Comparison of ENCODE assay signal across 1 cellular context in the genomic region with DNA sequence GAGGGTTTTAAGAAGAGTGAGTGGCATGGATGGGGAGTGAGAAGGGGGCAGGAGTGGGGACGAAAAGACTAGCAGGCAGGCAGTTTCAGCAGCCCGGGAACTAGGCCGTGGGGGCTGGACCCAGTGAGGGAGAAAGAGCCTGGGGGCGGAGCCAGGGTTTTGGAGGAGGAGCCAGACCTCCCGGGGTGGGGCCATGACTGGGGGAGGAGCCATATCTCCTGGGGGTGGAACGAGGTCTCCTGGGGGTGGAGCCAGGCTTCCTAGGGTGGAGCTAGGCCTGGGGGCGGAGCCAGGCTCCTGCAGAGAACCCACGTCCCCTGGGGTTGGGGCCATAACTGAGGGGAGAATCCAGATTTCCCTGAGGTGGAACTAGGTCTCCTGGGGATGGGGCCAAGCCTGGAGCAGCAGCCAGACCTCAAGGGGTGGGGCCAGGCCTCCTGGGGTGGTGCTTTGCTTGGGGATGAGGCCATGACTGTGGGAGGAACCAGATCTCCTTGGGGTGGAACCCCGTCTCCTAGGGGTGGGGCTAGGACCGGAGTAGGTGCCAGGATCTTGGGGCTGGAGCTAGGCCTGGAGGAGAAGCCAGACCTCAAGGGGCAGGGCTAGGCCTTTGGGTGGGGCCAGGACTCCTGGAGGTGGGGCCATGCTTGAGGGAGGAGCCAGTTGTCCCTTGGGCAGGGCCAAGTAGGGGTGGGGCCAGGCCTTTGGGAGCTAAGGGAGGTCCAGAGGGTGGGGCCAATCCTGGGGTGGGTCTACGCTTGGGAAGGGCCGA.
TF ChIP-seq lines count a peak whose summit lies in the region.

No MANE protein-coding gene starts in this region.

TF ChIP-seq in K562, 482 proteins besides CTCF, POLR2A, EP300 and RAD21 (continued from another document and continues in another):
- no peak for TF ChIP-seq ELF4 (CRISPR knock-in tag; IDR thresholded peaks at IDR 0.05)
- TF ChIP-seq ZEB2 (IDR thresholded peaks at IDR 0.05) = no peak
- 0 out of 2 replicates have a peak, but pooled peaks have one; percentile 66 for TF ChIP-seq HDGF (IDR thresholded peaks at IDR 0.05)
- no peak for TF ChIP-seq HNRNPL (IDR thresholded peaks at IDR 0.05; ENCODE audit: low read depth, low read length)
- TF ChIP-seq MAZ (CRISPR knock-in tag; conservative IDR thresholded peaks at IDR 0.05 in 1 of 2, IDR thresholded peaks at IDR 0.05 in 1 of 2) = peak in 1 of 2 experiments; percentile 79; a peak in 2 of 4 replicates
- TF ChIP-seq, protein P1, sequence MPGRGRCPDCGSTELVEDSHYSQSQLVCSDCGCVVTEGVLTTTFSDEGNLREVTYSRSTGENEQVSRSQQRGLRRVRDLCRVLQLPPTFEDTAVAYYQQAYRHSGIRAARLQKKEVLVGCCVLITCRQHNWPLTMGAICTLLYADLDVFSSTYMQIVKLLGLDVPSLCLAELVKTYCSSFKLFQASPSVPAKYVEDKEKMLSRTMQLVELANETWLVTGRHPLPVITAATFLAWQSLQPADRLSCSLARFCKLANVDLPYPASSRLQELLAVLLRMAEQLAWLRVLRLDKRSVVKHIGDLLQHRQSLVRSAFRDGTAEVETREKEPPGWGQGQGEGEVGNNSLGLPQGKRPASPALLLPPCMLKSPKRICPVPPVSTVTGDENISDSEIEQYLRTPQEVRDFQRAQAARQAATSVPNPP (IDR thresholded peaks at IDR 0.05; ENCODE audit: borderline replicate concordance, insufficient read depth, insufficient read length) = no peak
- no peak for TF ChIP-seq ZNF282 (CRISPR knock-in tag; IDR thresholded peaks at IDR 0.05)
- no peak for TF ChIP-seq ZC3H4 (CRISPR knock-in tag; IDR thresholded peaks at IDR 0.05; ENCODE audit: borderline replicate concordance)
- no peak for TF ChIP-seq GTF2A2 (tag; IDR thresholded peaks at IDR 0.05)
- peak; percentile 65 to 72 for TF ChIP-seq NRF1 (conservative IDR thresholded peaks at IDR 0.05 in 1 of 2, IDR thresholded peaks at IDR 0.05 in 1 of 2)
- TF ChIP-seq FOXM1 (IDR thresholded peaks at IDR 0.05; ENCODE audit: low read depth) = no peak
- 0 out of 2 replicates have a peak, but pooled peaks have one; percentile 30 for TF ChIP-seq FOXM1 (CRISPR knock-in tag; IDR thresholded peaks at IDR 0.05; ENCODE audit: low read depth)
- TF ChIP-seq, protein P2, sequence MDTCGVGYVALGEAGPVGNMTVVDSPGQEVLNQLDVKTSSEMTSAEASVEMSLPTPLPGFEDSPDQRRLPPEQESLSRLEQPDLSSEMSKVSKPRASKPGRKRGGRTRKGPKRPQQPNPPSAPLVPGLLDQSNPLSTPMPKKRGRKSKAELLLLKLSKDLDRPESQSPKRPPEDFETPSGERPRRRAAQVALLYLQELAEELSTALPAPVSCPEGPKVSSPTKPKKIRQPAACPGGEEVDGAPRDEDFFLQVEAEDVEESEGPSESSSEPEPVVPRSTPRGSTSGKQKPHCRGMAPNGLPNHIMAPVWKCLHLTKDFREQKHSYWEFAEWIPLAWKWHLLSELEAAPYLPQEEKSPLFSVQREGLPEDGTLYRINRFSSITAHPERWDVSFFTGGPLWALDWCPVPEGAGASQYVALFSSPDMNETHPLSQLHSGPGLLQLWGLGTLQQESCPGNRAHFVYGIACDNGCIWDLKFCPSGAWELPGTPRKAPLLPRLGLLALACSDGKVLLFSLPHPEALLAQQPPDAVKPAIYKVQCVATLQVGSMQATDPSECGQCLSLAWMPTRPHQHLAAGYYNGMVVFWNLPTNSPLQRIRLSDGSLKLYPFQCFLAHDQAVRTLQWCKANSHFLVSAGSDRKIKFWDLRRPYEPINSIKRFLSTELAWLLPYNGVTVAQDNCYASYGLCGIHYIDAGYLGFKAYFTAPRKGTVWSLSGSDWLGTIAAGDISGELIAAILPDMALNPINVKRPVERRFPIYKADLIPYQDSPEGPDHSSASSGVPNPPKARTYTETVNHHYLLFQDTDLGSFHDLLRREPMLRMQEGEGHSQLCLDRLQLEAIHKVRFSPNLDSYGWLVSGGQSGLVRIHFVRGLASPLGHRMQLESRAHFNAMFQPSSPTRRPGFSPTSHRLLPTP (IDR thresholded peaks at IDR 0.05; ENCODE audit: borderline replicate concordance, extremely low read depth, insufficient read length) = no peak
- TF ChIP-seq, protein P3, sequence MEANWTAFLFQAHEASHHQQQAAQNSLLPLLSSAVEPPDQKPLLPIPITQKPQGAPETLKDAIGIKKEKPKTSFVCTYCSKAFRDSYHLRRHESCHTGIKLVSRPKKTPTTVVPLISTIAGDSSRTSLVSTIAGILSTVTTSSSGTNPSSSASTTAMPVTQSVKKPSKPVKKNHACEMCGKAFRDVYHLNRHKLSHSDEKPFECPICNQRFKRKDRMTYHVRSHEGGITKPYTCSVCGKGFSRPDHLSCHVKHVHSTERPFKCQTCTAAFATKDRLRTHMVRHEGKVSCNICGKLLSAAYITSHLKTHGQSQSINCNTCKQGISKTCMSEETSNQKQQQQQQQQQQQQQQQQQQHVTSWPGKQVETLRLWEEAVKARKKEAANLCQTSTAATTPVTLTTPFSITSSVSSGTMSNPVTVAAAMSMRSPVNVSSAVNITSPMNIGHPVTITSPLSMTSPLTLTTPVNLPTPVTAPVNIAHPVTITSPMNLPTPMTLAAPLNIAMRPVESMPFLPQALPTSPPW (CRISPR knock-in tag; IDR thresholded peaks at IDR 0.05) = no peak; the same call in 1 of the 2 replicates
- TF ChIP-seq ATF7 (IDR thresholded peaks at IDR 0.05) = peak; percentile 58; the same call in 1 of the 2 replicates
- TF ChIP-seq ZKSCAN8 (CRISPR knock-in tag; IDR thresholded peaks at IDR 0.05) = no peak
- 0 out of 2 replicates have a peak, but pooled peaks have one; percentile 11 for TF ChIP-seq JUND (IDR thresholded peaks at IDR 0.05; ENCODE audit: borderline replicate concordance, low read depth, low read length)
- TF ChIP-seq JUND (tag; IDR thresholded peaks at IDR 0.05; ENCODE audit: borderline replicate concordance, low read depth, low read length) = no peak
- TF ChIP-seq POLR2AphosphoS5 (IDR thresholded peaks at IDR 0.05; ENCODE audit: control insufficient read depth, insufficient read depth, low read depth, low read length) = no peak
- no peak for TF ChIP-seq SLC30A9 (CRISPR knock-in tag; IDR thresholded peaks at IDR 0.05)
- TF ChIP-seq BCL6 (CRISPR knock-in tag; IDR thresholded peaks at IDR 0.05) = no peak
- TF ChIP-seq ZNF324 (CRISPR knock-in tag; IDR thresholded peaks at IDR 0.05) = no peak
- TF ChIP-seq RFX5 (IDR thresholded peaks at IDR 0.05; ENCODE audit: low read depth, low read length) = no peak
- TF ChIP-seq ZFP36 (IDR thresholded peaks at IDR 0.05; ENCODE audit: low read depth, low read length, partially characterized antibody) = peak; percentile 86
- TF ChIP-seq MBD2 (IDR thresholded peaks at IDR 0.05; ENCODE audit: borderline replicate concordance, low read depth) = 0 out of 2 replicates have a peak, but pooled peaks have one; percentile 26
- TF ChIP-seq DDX20 (tag; IDR thresholded peaks at IDR 0.05; ENCODE audit: low read depth) = no peak
- peak in 1 of 2 experiments; percentile 49; a peak in 2 of 3 replicates for TF ChIP-seq CBX3 (IDR thresholded peaks at IDR 0.05; ENCODE audit: borderline replicate concordance in 1 of 2, low read length in 2 of 2)
- TF ChIP-seq, protein P4, sequence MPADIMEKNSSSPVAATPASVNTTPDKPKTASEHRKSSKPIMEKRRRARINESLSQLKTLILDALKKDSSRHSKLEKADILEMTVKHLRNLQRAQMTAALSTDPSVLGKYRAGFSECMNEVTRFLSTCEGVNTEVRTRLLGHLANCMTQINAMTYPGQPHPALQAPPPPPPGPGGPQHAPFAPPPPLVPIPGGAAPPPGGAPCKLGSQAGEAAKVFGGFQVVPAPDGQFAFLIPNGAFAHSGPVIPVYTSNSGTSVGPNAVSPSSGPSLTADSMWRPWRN (IDR thresholded peaks at IDR 0.05; ENCODE audit: low read depth) = no peak
- TF ChIP-seq ZNF224 (CRISPR knock-in tag; IDR thresholded peaks at IDR 0.05) = no peak
- TF ChIP-seq YY1 (IDR thresholded peaks at IDR 0.05; ENCODE audit: borderline replicate concordance in 1 of 3, control insufficient read depth in 1 of 3, extremely low read depth in 1 of 3, insufficient read depth in 3 of 3, insufficient read length in 1 of 3, insufficient replicate concordance in 2 of 3, low read depth in 1 of 3, low read length in 2 of 3) = peak in 1 of 3 experiments; percentile 35
- peak; percentile 35 for TF ChIP-seq HMGN3 (IDR thresholded peaks at IDR 0.05; ENCODE audit: borderline replicate concordance, extremely low read depth, insufficient read length, low read depth, low read length)
- TF ChIP-seq, protein P5, sequence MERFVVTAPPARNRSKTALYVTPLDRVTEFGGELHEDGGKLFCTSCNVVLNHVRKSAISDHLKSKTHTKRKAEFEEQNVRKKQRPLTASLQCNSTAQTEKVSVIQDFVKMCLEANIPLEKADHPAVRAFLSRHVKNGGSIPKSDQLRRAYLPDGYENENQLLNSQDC (CRISPR knock-in tag; IDR thresholded peaks at IDR 0.05) = no peak
- TF ChIP-seq FOXJ2 (tag; IDR thresholded peaks at IDR 0.05) = no peak
- no peak for TF ChIP-seq SRSF1 (IDR thresholded peaks at IDR 0.05; ENCODE audit: low read depth, low read length)
- TF ChIP-seq SP1 (CRISPR knock-in tag; IDR thresholded peaks at IDR 0.05) = peak; percentile 92
- TF ChIP-seq TBP (optimal IDR thresholded peaks at IDR 0.05; ENCODE audit: low read depth, low read length) = no peak
- no peak for TF ChIP-seq NR1H2 (CRISPR knock-in tag; IDR thresholded peaks at IDR 0.05)
- TF ChIP-seq JUN (IDR thresholded peaks at IDR 0.05; ENCODE audit: borderline replicate concordance, low read depth, low read length) = no peak
- TF ChIP-seq JUN (CRISPR knock-in tag; IDR thresholded peaks at IDR 0.05; ENCODE audit: borderline replicate concordance) = 0 out of 2 replicates have a peak, but pooled peaks have one; percentile 21
- TF ChIP-seq ZFX (CRISPR knock-in tag; IDR thresholded peaks at IDR 0.05) = peak; percentile 88
- TF ChIP-seq, protein P6, sequence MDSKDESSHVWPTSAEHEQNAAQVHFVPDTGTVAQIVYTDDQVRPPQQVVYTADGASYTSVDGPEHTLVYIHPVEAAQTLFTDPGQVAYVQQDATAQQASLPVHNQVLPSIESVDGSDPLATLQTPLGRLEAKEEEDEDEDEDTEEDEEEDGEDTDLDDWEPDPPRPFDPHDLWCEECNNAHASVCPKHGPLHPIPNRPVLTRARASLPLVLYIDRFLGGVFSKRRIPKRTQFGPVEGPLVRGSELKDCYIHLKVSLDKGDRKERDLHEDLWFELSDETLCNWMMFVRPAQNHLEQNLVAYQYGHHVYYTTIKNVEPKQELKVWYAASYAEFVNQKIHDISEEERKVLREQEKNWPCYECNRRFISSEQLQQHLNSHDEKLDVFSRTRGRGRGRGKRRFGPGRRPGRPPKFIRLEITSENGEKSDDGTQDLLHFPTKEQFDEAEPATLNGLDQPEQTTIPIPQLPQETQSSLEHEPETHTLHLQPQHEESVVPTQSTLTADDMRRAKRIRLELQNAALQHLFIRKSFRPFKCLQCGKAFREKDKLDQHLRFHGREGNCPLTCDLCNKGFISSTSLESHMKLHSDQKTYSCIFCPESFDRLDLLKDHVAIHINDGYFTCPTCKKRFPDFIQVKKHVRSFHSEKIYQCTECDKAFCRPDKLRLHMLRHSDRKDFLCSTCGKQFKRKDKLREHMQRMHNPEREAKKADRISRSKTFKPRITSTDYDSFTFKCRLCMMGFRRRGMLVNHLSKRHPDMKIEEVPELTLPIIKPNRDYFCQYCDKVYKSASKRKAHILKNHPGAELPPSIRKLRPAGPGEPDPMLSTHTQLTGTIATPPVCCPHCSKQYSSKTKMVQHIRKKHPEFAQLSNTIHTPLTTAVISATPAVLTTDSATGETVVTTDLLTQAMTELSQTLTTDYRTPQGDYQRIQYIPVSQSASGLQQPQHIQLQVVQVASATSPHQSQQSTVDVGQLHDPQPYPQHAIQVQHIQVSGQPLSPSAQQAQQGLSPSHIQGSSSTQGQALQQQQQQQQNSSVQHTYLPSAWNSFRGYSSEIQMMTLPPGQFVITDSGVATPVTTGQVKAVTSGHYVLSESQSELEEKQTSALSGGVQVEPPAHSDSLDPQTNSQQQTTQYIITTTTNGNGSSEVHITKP (IDR thresholded peaks at IDR 0.05; ENCODE audit: partially characterized antibody) = peak; percentile 89
- 0 out of 2 replicates have a peak, but pooled peaks have one; percentile 22 for TF ChIP-seq ETV5 (CRISPR knock-in tag; IDR thresholded peaks at IDR 0.05; ENCODE audit: low read depth)
- TF ChIP-seq SRF (CRISPR knock-in tag; IDR thresholded peaks at IDR 0.05) = peak in 1 of 2 experiments; percentile 40; a peak in 1 of 4 replicates
- TF ChIP-seq, protein P7, sequence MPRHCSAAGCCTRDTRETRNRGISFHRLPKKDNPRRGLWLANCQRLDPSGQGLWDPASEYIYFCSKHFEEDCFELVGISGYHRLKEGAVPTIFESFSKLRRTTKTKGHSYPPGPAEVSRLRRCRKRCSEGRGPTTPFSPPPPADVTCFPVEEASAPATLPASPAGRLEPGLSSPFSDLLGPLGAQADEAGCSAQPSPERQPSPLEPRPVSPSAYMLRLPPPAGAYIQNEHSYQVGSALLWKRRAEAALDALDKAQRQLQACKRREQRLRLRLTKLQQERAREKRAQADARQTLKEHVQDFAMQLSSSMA (CRISPR knock-in tag; IDR thresholded peaks at IDR 0.05) = peak; percentile 98
- TF ChIP-seq ZNF217 (CRISPR knock-in tag; IDR thresholded peaks at IDR 0.05) = no peak
- peak; percentile 65 for TF ChIP-seq HCFC1 (IDR thresholded peaks at IDR 0.05; ENCODE audit: low read depth, low read length)
- TF ChIP-seq TRIM28 (IDR thresholded peaks at IDR 0.05) = peak; percentile 62; the same call in 1 of the 2 replicates
- TF ChIP-seq, protein P8, sequence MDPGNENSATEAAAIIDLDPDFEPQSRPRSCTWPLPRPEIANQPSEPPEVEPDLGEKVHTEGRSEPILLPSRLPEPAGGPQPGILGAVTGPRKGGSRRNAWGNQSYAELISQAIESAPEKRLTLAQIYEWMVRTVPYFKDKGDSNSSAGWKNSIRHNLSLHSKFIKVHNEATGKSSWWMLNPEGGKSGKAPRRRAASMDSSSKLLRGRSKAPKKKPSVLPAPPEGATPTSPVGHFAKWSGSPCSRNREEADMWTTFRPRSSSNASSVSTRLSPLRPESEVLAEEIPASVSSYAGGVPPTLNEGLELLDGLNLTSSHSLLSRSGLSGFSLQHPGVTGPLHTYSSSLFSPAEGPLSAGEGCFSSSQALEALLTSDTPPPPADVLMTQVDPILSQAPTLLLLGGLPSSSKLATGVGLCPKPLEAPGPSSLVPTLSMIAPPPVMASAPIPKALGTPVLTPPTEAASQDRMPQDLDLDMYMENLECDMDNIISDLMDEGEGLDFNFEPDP (CRISPR knock-in tag; IDR thresholded peaks at IDR 0.05) = no peak
- TF ChIP-seq CBX1 (IDR thresholded peaks at IDR 0.05; ENCODE audit: low read depth) = peak; percentile 37; the same call in 1 of the 2 replicates
